28 cellular contexts compared by ENCODE assay signal in the genomic region with DNA sequence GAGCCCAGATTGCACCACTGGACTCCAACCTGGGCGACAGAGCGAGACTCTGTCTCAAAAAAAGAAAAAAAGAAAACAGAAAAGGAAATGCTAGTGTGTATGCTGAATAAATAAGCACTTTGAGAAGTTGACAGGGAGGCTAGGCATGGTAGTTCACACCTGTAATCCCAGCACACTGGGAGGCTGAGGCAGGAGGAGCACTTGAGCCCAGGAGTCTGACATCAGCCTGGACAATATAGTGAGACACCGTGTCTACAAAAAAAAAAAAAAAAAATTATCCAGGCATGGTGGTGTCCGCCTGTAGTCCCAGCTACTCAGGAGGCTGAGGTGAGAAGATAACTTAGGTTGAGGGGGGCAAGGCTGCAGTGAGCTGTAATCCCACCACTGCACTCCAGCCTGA.
"Had no signal": no experiment of that assay in that cellular context is flagged by ENCODE, and none has a peak within 500 bp of the region (broad histone marks: within the 10 kb centered on the region; RNA-seq: fewer than 3 reads in every experiment).

No MANE protein-coding gene starts in this region.

- H3K9me3 ChIP-seq: ascending aorta, SJCRH30 had no signal

- H3K27me3 Mint-ChIP-seq: activated CD4-positive, alpha-beta T cell treated with anti-CD3 and anti-CD28 coated beads for 36 hours; activated CD4-positive, alpha-beta T cell treated with anti-CD3 and anti-CD28 coated beads, Interleukin-2, amount 10 ng/mL, durations not matched to agents 7 days and 5 days; activated naive CD4-positive, alpha-beta T cell treated with anti-CD3 and anti-CD28 coated beads, Interleukin-2, amount 50 U/mL, for 24 hours; activated naive CD8-positive, alpha-beta T cell treated with anti-CD3 and anti-CD28 coated beads, Interleukin-2, amount 10 ng/mL, durations not matched to agents 7 days and 5 days; activated T-cell treated with anti-CD3 and anti-CD28 coated beads, Interleukin-2, amount 50 U/mL, for 24 hours; central memory CD8-positive, alpha-beta T cell had no signal

- H3K36me3 ChIP-seq: cardiac muscle cell had no signal

- ATAC-seq: activated CD4-positive, alpha-beta T cell treated with anti-CD3 and anti-CD28 coated beads for 36 hours; activated CD4-positive, CD25-positive, alpha-beta regulatory T cell treated with anti-CD3 and anti-CD28 coated beads, Interleukin-2, amount 50 U/mL, for 24 hours; activated CD8-positive, alpha-beta T cell treated with anti-CD3 and anti-CD28 coated beads, Interleukin-2, amount 10 ng/mL, durations not matched to agents 7 days and 5 days had no signal

- H3K27ac Mint-ChIP-seq: activated CD4-positive, alpha-beta T cell treated with anti-CD3 and anti-CD28 coated beads for 36 hours; activated CD4-positive, alpha-beta T cell treated with anti-CD3 and anti-CD28 coated beads, Interleukin-2, amount 10 ng/mL, durations not matched to agents 7 days and 5 days; activated naive CD4-positive, alpha-beta T cell treated with anti-CD3 and anti-CD28 coated beads, Interleukin-2, amount 50 U/mL, for 24 hours; activated naive CD8-positive, alpha-beta T cell treated with anti-CD3 and anti-CD28 coated beads, Interleukin-2, amount 10 ng/mL, durations not matched to agents 7 days and 5 days; activated T-helper 2 cell treated with anti-CD3 and anti-CD28 coated beads, Interferon-gamma antibody, Interleukin-2, Interleukin-4, amounts not matched to agents 10 μg/mL and 5 μg/mL and 100 μg/mL, durations not matched to agents 14 hours and 24 hours and 36 hours; T-helper 2 cell treated with Interferon-gamma antibody and Interleukin-4, amounts not matched to agents 5 μg/mL and 100 μg/mL, for 36 hours had no signal

- H3K27ac ChIP-seq: ascending aorta, cardiac muscle cell, PC-9, SJCRH30, SK-N-MC had no signal

- H3K9me3 Mint-ChIP-seq: activated CD4-positive, alpha-beta T cell treated with anti-CD3 and anti-CD28 coated beads, Interleukin-2, amount 10 ng/mL, durations not matched to agents 7 days and 5 days; activated naive CD4-positive, alpha-beta T cell treated with anti-CD3 and anti-CD28 coated beads, Interleukin-2, amount 50 U/mL, for 24 hours; activated naive CD8-positive, alpha-beta T cell treated with anti-CD3 and anti-CD28 coated beads, Interleukin-2, amount 10 ng/mL, durations not matched to agents 7 days and 5 days; activated T-cell treated with anti-CD3 and anti-CD28 coated beads, Interleukin-2, amount 50 U/mL, for 24 hours; activated T-helper 2 cell treated with anti-CD3 and anti-CD28 coated beads, Interferon-gamma antibody, Interleukin-2, Interleukin-4, amounts not matched to agents 10 μg/mL and 5 μg/mL and 100 μg/mL, durations not matched to agents 14 hours and 24 hours and 36 hours; central memory CD8-positive, alpha-beta T cell; T-helper 2 cell treated with Interferon-gamma antibody and Interleukin-4, amounts not matched to agents 5 μg/mL and 100 μg/mL, for 36 hours had no signal

- H3K4me3 ChIP-seq: ascending aorta, cardiac muscle cell, PC-9, SJCRH30, SK-N-MC had no signal

- H3K4me3 Mint-ChIP-seq: activated CD4-positive, alpha-beta T cell treated with anti-CD3 and anti-CD28 coated beads for 36 hours; activated CD4-positive, alpha-beta T cell treated with anti-CD3 and anti-CD28 coated beads, Interleukin-2, amount 10 ng/mL, durations not matched to agents 7 days and 5 days; activated CD8-positive, alpha-beta T cell treated with anti-CD3 and anti-CD28 coated beads, Interleukin-2, amount 10 ng/mL, durations not matched to agents 7 days and 5 days; activated naive CD4-positive, alpha-beta T cell treated with anti-CD3 and anti-CD28 coated beads, Interleukin-2, amount 50 U/mL, for 24 hours; activated naive CD8-positive, alpha-beta T cell treated with anti-CD3 and anti-CD28 coated beads, Interleukin-2, amount 10 ng/mL, durations not matched to agents 7 days and 5 days; activated T-cell treated with anti-CD3 and anti-CD28 coated beads, Interleukin-2, amount 50 U/mL, for 24 hours; central memory CD8-positive, alpha-beta T cell; T-helper 2 cell treated with Interferon-gamma antibody and Interleukin-4, amounts not matched to agents 5 μg/mL and 100 μg/mL, for 36 hours had no signal

- H3K4me2 ChIP-seq: PC-9 had no signal

- H3K27me3 ChIP-seq: ascending aorta, cardiac muscle cell, SJCRH30 had no signal

- H3K4me1 ChIP-seq: ascending aorta, SJCRH30 had no signal

- DNase-seq: activated CD4-positive, alpha-beta T cell treated with anti-CD3 and anti-CD28 coated beads for 36 hours; activated CD4-positive, alpha-beta T cell treated with anti-CD3 and anti-CD28 coated beads, Interleukin-2, amount 10 ng/mL, durations not matched to agents 7 days and 5 days; activated CD4-positive, alpha-beta T cell treated with anti-CD3 and anti-CD28 coated beads, Interleukin-2, amount 50 U/mL, for 48 hours; activated CD8-positive, alpha-beta T cell treated with anti-CD3 and anti-CD28 coated beads, Interleukin-2, amount 10 ng/mL, durations not matched to agents 7 days and 5 days; activated gamma-delta T cell; activated naive CD4-positive, alpha-beta T cell treated with Interleukin-2 at 50 U/mL for 16 hours; activated naive CD8-positive, alpha-beta T cell treated with anti-CD3 and anti-CD28 coated beads, Interleukin-2, amount 10 ng/mL, durations not matched to agents 7 days and 5 days; activated T-cell treated with anti-CD3 and anti-CD28 coated beads, Interleukin-2, amount 50 U/mL, for 24 hours; amygdala; MM.1S; NCI-H1092; NCI-H1436 treated with DMSO at 0.1 percent for 48 hours; NCI-H1694 treated with DMSO at 0.1 percent for 48 hours; NCI-H2029; NCI-H345; NCI-H524 treated with DMSO at 0.1 percent for 48 hours; NK-92 treated with Interleukin-12 subunit alpha and Interleukin-12 subunit beta, amount 100 ng/mL, for 24 hours; PC-9; SHP77; SJCRH30 had no signal
